In the genomic region with DNA sequence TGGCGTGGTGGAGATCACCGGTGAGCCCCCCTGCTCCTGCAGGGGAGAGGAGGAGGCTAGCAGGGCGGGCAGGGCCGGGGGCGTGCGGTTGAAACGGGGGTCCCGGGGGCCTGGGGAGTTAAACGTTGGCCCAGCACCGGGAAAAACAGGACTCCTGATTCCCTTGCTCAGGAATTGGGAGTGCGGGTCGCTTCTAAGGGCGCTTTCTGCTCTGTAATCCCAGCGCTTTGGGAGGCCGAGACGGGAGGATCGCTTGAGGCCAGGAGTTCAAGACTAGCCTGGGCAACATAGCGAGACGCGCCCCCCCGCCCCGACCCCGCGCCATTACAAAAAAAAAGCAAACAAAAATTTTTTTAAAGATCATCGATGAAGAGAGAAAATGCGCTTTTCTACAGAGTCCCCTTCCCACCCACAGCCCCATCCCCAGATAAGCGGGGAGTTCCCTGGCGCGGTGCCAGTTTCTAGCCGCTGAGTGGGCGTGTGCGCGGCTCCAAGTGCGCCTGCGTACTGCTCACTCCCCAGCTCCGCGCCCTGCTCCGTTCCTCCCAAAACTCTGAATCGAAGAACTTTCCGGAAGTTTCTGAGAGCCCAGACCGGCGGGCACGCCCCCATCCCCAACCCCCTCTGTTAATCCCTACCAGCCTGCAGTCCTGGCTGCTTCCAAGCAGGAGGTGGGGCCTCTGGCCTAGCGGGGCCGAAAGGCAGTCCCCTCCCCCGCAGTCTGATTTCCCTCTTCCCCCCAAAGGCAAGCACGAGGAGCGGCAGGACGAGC, we compare ENCODE assay signal across 8 cellular contexts. TPM values are rescaled to one million over a fixed set of nuclear protein-coding genes. Genes with fewer than 3 reads are reported as not detected.
DNase-seq lines count a peak whose midpoint lies in the region; ATAC-seq lines count a peak whose summit lies in the region.

No MANE protein-coding gene starts in this region.

- peak overlapping the region; percentile 93 for H3K27ac Mint-ChIP-seq in activated CD4-positive, alpha-beta T cell treated with anti-CD3 and anti-CD28 coated beads for 36 hours

- peak overlapping the region; percentile 60 for H3K4me3 ChIP-seq in H7 (ENCODE audit: insufficient read depth, low read depth, low read length)

- peaks cover 14% of the 10 kb centered on the region for H3K4me1 Mint-ChIP-seq in activated CD4-positive, alpha-beta T cell treated with anti-CD3 and anti-CD28 coated beads for 36 hours

- peak; percentile 75 for ATAC-seq in activated CD4-positive, alpha-beta T cell treated with anti-CD3 and anti-CD28 coated beads for 36 hours
- ATAC-seq in GM18873 (IDR thresholded peaks at IDR 0.05; ENCODE audit: low FRiP score, unreplicated experiment), result no peak

- peak overlapping the region; percentile 81 for H3K4me3 Mint-ChIP-seq in activated CD4-positive, alpha-beta T cell treated with anti-CD3 and anti-CD28 coated beads for 36 hours

- no peaks in the 10 kb centered on the region for H3K9me3 Mint-ChIP-seq in activated CD4-positive, alpha-beta T cell treated with anti-CD3 and anti-CD28 coated beads for 36 hours (ENCODE audit: low read depth)

- peak; percentile 82 for DNase-seq in D341Med (ENCODE audit: low spot score)
- DNase-seq in H7, result peak; percentile 98
- DNase-seq in NCI-H2227 treated with DMSO at 0.1 percent for 48 hours (lab: John Stamatoyannopoulos, UW), result peak; percentile 84
- DNase-seq in activated CD4-positive, alpha-beta T cell treated with anti-CD3 and anti-CD28 coated beads for 36 hours, result peak; percentile 86
- DNase-seq in cerebellum (ENCODE audit: low spot score), result peak; percentile 54
- peak; percentile 84 for DNase-seq in kidney glomerular epithelial cell (lab: John Stamatoyannopoulos, UW)
- peak; percentile 83 for DNase-seq in stimulated activated CD4-positive, alpha-beta T cell treated with anti-CD3 and anti-CD28 coated beads, Interleukin-15, amount 100 ng/mL, for 24 hours

- CTCF ChIA-PET in activated CD4-positive, alpha-beta T cell treated with anti-CD3 and anti-CD28 coated beads for 36 hours (lab: Charles Lee), result interaction anchor here (0.6 to 3.4 kb wide), 6 partner anchors 11 to 125 kb away, joined by 3 to 24 read pairs (median 4); no protein-coding TSS in a partner anchor

- intact Hi-C loops in activated CD4-positive, alpha-beta T cell treated with anti-CD3 and anti-CD28 coated beads for 36 hours (cut with DNase I, micrococcal nuclease), result loop anchor here in 1 of 2 experiments (1.0 kb wide), 3 partner anchors 11 to 15 kb away; no protein-coding TSS in a partner anchor

- H3K36me3 ChIP-seq in H7 (replicated peaks; ENCODE audit: control insufficient read depth, insufficient read depth, low read length), result no peaks in the 10 kb centered on the region; the same call in 1 of the 2 replicates

- POLR2A ChIA-PET in activated CD4-positive, alpha-beta T cell treated with anti-CD3 and anti-CD28 coated beads for 36 hours (lab: Charles Lee), result no interaction called here

- H3K27me3 ChIP-seq in H7 (ENCODE audit: control insufficient read depth, insufficient read depth, low read length), result peaks cover 5% of the 10 kb centered on the region

- H3K36me3 Mint-ChIP-seq in activated CD4-positive, alpha-beta T cell treated with anti-CD3 and anti-CD28 coated beads for 36 hours (ENCODE audit: low read depth), result peaks cover 4% of the 10 kb centered on the region

- H3K27me3 Mint-ChIP-seq in activated CD4-positive, alpha-beta T cell treated with anti-CD3 and anti-CD28 coated beads for 36 hours, result no peaks in the 10 kb centered on the region

RNA-seq across cellular contexts. Expression of a gene that starts 0.8 kb away (rescaled TPM):
- 62.3 and 80.7 TPM in 2 replicates for total RNA-seq in H7 (2014; rRNA removed; shearing (Covaris generic))
- total RNA-seq in activated CD4-positive, alpha-beta T cell treated with anti-CD3 and anti-CD28 coated beads for 36 hours, result 100 to 1,000 TPM in 1 of 2 experiments, 10 to 100 TPM in 1; 71.1 to 127 TPM
- 11.9 TPM for total RNA-seq in cerebellum

RNA-seq across cellular contexts. Expression of a gene that starts 55.5 kb away (rescaled TPM):
- 83.2 and 91.8 TPM in 2 replicates for total RNA-seq in H7 (2014; rRNA removed; shearing (Covaris generic))
- total RNA-seq in activated CD4-positive, alpha-beta T cell treated with anti-CD3 and anti-CD28 coated beads for 36 hours, result 100 to 1,000 TPM; 140 to 144 TPM
- 226 TPM for total RNA-seq in cerebellum
